In the genomic region with DNA sequence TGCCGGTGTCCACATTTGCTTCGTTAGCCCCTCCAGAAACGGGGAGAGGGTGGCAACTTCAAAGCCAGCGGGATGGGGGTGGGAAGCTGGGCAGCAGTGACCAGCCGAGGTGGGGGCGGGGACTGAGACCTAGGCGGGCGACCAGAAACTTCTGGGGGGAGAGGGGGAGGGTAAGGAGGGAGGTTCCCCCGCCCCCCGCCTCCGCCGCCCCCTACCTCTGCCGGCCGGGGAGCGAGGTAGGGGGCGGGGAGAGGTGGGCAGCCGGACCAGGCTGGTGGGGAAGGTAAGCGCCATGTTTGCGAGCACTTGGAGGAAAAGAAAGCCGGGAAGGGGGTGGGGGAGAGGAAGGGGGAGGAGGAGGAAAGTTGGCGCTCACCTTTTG, we compare ENCODE assay signal across 8 cellular contexts. TPM values are rescaled to one million over a fixed set of nuclear protein-coding genes. Genes with fewer than 3 reads are reported as not detected.
DNase-seq lines count a peak whose midpoint lies in the region; ATAC-seq and TF ChIP-seq lines count a peak whose summit lies in the region.

No MANE protein-coding gene starts in this region.

- H2AFZ ChIP-seq in parathyroid adenoma, result peak overlapping the region; percentile 92

- no peaks in the 10 kb centered on the region for H3K9me3 Mint-ChIP-seq in T-helper 2 cell treated with Interferon-gamma antibody and Interleukin-4, amounts not matched to agents 5 μg/mL and 100 μg/mL, for 36 hours

- peak overlapping the region; percentile 91 for H3K4me3 Mint-ChIP-seq in T-helper 2 cell treated with Interferon-gamma antibody and Interleukin-4, amounts not matched to agents 5 μg/mL and 100 μg/mL, for 36 hours

- no peak overlapping the region for H3K27ac Mint-ChIP-seq in T-helper 2 cell treated with Interferon-gamma antibody and Interleukin-4, amounts not matched to agents 5 μg/mL and 100 μg/mL, for 36 hours

- H3K36me3 Mint-ChIP-seq in T-helper 2 cell treated with Interferon-gamma antibody and Interleukin-4, amounts not matched to agents 5 μg/mL and 100 μg/mL, for 36 hours (ENCODE audit: low read depth), result no peaks in the 10 kb centered on the region

- H3K36me3 ChIP-seq in cardiac muscle cell, result peaks cover 16% of the 10 kb centered on the region
- H3K36me3 ChIP-seq in parathyroid adenoma (ENCODE audit: control insufficient read depth, insufficient read depth, low read length), result no peaks in the 10 kb centered on the region

- H3K79me2 ChIP-seq in parathyroid adenoma, result peaks cover 34% of the 10 kb centered on the region

- peak overlapping the region; percentile 82 for H3K27ac ChIP-seq in cardiac muscle cell
- H3K27ac ChIP-seq in foreskin keratinocyte, result peak overlapping the region; percentile 56
- H3K27ac ChIP-seq in parathyroid adenoma, result peak overlapping the region; percentile 92

- peak overlapping the region; percentile 90 for H3K9ac ChIP-seq in parathyroid adenoma

- peaks cover 81% of the 10 kb centered on the region for H3K27me3 Mint-ChIP-seq in T-helper 2 cell treated with Interferon-gamma antibody and Interleukin-4, amounts not matched to agents 5 μg/mL and 100 μg/mL, for 36 hours (ENCODE audit: low read depth)

- H3K4me2 ChIP-seq in parathyroid adenoma (ENCODE audit: low read length), result peak overlapping the region; percentile 97

- TF ChIP-seq CTCF in cardiac muscle cell (IDR thresholded peaks at IDR 0.05; ENCODE audit: low read depth, low read length) (no peak), foreskin keratinocyte (conservative IDR thresholded peaks at IDR 0.05) (no peak), parathyroid adenoma (IDR thresholded peaks at IDR 0.05) (no peak)

- no peak for ATAC-seq in foreskin keratinocyte
- no peak for ATAC-seq in HG02571 (IDR thresholded peaks at IDR 0.05; ENCODE audit: unreplicated experiment)

- peaks cover 24% of the 10 kb centered on the region for H3K4me1 Mint-ChIP-seq in T-helper 2 cell treated with Interferon-gamma antibody and Interleukin-4, amounts not matched to agents 5 μg/mL and 100 μg/mL, for 36 hours (ENCODE audit: low read depth)

- intact Hi-C loops in cardiac septum (cut with DNase I), result loop anchor here (5.0 to 10.0 kb wide), 2 partner anchors 259 to 302 kb away; partner anchors contain the start of genes SLC38A6 and TRMT5

- H3K9me3 ChIP-seq in cardiac muscle cell (ENCODE audit: low read depth) (no peaks in the 10 kb centered on the region), parathyroid adenoma (ENCODE audit: control insufficient read depth, low read length) (no peaks in the 10 kb centered on the region)

- DNase-seq in cardiac muscle cell (ENCODE audit: low read depth in 1 of 2, low spot score in 1 of 2), result peak; percentile 6 to 65
- no peak for DNase-seq in cardiac septum (ENCODE audit: low spot score)
- DNase-seq in T-helper 2 cell treated with Interferon-gamma antibody and Interleukin-4, amounts not matched to agents 5 μg/mL and 100 μg/mL, for 36 hours (ENCODE audit: low spot score), result no peak
- peak in 1 of 2 donors; percentile 15 for DNase-seq in foreskin keratinocyte
- DNase-seq in NCI-H146 (lab: John Stamatoyannopoulos, UW), result no peak
- DNase-seq in HT-29 (ENCODE audit: low spot score), result no peak

- H3K4me1 ChIP-seq in cardiac muscle cell (ENCODE audit: low read depth) (peaks cover 16% of the 10 kb centered on the region), foreskin keratinocyte (peaks cover 10% of the 10 kb centered on the region), parathyroid adenoma (no peaks in the 10 kb centered on the region)

- H3K4me3 ChIP-seq in cardiac muscle cell, result peak overlapping the region; percentile 93
- peak overlapping the region; percentile 71 for H3K4me3 ChIP-seq in parathyroid adenoma (ENCODE audit: low read depth, low read length)

- H3K27me3 ChIP-seq in cardiac muscle cell (no peaks in the 10 kb centered on the region), foreskin keratinocyte (peaks cover 8% of the 10 kb centered on the region), parathyroid adenoma (ENCODE audit: control insufficient read depth, insufficient read depth, low read length) (no peaks in the 10 kb centered on the region)

RNA-seq across cellular contexts. Expression of gene SIX4, which starts 1.3 kb away (rescaled TPM):
- total RNA-seq in cardiac muscle cell (11.7 and 25.0 TPM in 2 replicates), cardiac septum (1.9 TPM), foreskin keratinocyte (10.8 and 12.0 TPM in 2 replicates)
- polyA plus RNA-seq in cardiac muscle cell (3.4 and 4.2 TPM in 2 replicates), foreskin keratinocyte (1.8 and 2.6 TPM in 2 replicates)
- total RNA-seq in HT-29 (2014; rRNA removed; shearing (Covaris generic)), result 7.5 and 8.1 TPM in 2 replicates

RNA-seq across cellular contexts. Expression of gene MNAT1, which starts 11.7 kb away (rescaled TPM):
- 22.2 and 31.7 TPM in 2 replicates for total RNA-seq in cardiac muscle cell
- polyA plus RNA-seq in cardiac muscle cell, result 55.2 and 59.0 TPM in 2 replicates
- 29.9 TPM for total RNA-seq in cardiac septum
- 64.9 and 71.1 TPM in 2 replicates for total RNA-seq in foreskin keratinocyte
- polyA plus RNA-seq in foreskin keratinocyte, result 53.2 and 64.0 TPM in 2 replicates
- 14.0 and 14.5 TPM in 2 replicates for total RNA-seq in HT-29 (2014; rRNA removed; shearing (Covaris generic))

Comparison
In these comparisons a context has a peak if more than half of its experiments do, and no peak if none do; other contexts are left out.
1. DNase-seq: peak in cardiac muscle cell (2 of 2); none in cardiac septum (single experiment), T-helper 2 cell treated with Interferon-gamma antibody and Interleukin-4, amounts not matched to agents 5 μg/mL and 100 μg/mL, for 36 hours (single experiment), NCI-H146 (single experiment) and HT-29 (single experiment).
2. Peak in every context shown above with its lines, with median percentiles within 50 percentile points of each other: H3K27ac ChIP-seq.